Comparison of ENCODE assay signal across 8 cellular contexts in genomic region chr2:208254118-208254870, GRCh38. TPM values are rescaled to one million over a fixed set of nuclear protein-coding genes. Genes with fewer than 3 reads are reported as not detected.
DNase-seq lines count a peak whose midpoint lies in the region; ATAC-seq, FAIRE-seq and TF ChIP-seq lines count a peak whose summit lies in the region.

No MANE protein-coding gene starts in this region.

- H3K27me3 Mint-ChIP-seq in activated naive CD8-positive, alpha-beta T cell = no peaks in the 10 kb centered on the region

- ATAC-seq in Right ventricle myocardium inferior = peak; percentile 84

- H3K36me3 Mint-ChIP-seq in activated naive CD8-positive, alpha-beta T cell = no peaks in the 10 kb centered on the region

- intact Hi-C loops in Right ventricle myocardium inferior (cut with DNase I) = loop anchor here (1.0 kb wide), 1 partner anchor 12 kb away; the partner anchor contains the start of gene PIKFYVE
- intact Hi-C loops in tibial artery (cut with DNase I; ENCODE audit: low total_unique reads) = loop anchor here (10.0 kb wide), 1 partner anchor 79 kb away; no protein-coding TSS in a partner anchor

- no peak overlapping the region for H3K9ac ChIP-seq in parathyroid adenoma

- peak overlapping the region; percentile 92 for H3K4me3 ChIP-seq in parathyroid adenoma (ENCODE audit: low read depth, low read length)
- H3K4me3 ChIP-seq in tibial artery = peak overlapping the region; percentile 78 to 86

- H3K4me2 ChIP-seq in parathyroid adenoma (ENCODE audit: low read length) = peak overlapping the region; percentile 78

- TF ChIP-seq CTCF in LNCAP (IDR thresholded peaks at IDR 0.05) = peak; percentile 68
- TF ChIP-seq CTCF in parathyroid adenoma (IDR thresholded peaks at IDR 0.05) = peak; percentile 71
- peak; percentile 72 to 88 for TF ChIP-seq CTCF in tibial artery (IDR thresholded peaks at IDR 0.05)

- H3K27me3 ChIP-seq in parathyroid adenoma (ENCODE audit: control insufficient read depth, insufficient read depth, low read length) (no peaks in the 10 kb centered on the region), tibial artery (no peaks in the 10 kb centered on the region)

- peaks cover 28% of the 10 kb centered on the region for H3K4me1 Mint-ChIP-seq in activated naive CD8-positive, alpha-beta T cell (ENCODE audit: low read depth)

- H3K9me3 Mint-ChIP-seq in activated naive CD8-positive, alpha-beta T cell (ENCODE audit: low read depth) = no peaks in the 10 kb centered on the region

- FAIRE-seq in H54 (lab: Jason Lieb, UNC) = peak; percentile 83

- peaks cover 11% of the 10 kb centered on the region for H3K4me1 ChIP-seq in parathyroid adenoma
- H3K4me1 ChIP-seq in tibial artery = peaks cover 0 to 21% (median 18%) of the 10 kb centered on the region in 4 donors

- peak overlapping the region; percentile 76 for H3K27ac ChIP-seq in parathyroid adenoma
- peak overlapping the region; percentile 71 to 77 for H3K27ac ChIP-seq in tibial artery

- H3K36me3 ChIP-seq in parathyroid adenoma (ENCODE audit: control insufficient read depth, insufficient read depth, low read length) (no peaks in the 10 kb centered on the region), tibial artery (peaks cover 0 to 10% (median 3%) of the 10 kb centered on the region in 3 donors)

- no peak for TF ChIP-seq POLR2A in H54 (IDR thresholded peaks at IDR 0.05; ENCODE audit: low read depth, low read length)

- H3K4me3 Mint-ChIP-seq in activated naive CD8-positive, alpha-beta T cell = peak overlapping the region; percentile 98

- peak overlapping the region; percentile 84 for H2AFZ ChIP-seq in parathyroid adenoma

- peak overlapping the region; percentile 58 for H3K27ac Mint-ChIP-seq in activated naive CD8-positive, alpha-beta T cell

- H3K9me3 ChIP-seq in parathyroid adenoma (ENCODE audit: control insufficient read depth, low read length) = no peaks in the 10 kb centered on the region
- no peaks in the 10 kb centered on the region for H3K9me3 ChIP-seq in tibial artery

- no peaks in the 10 kb centered on the region for H3K79me2 ChIP-seq in parathyroid adenoma

- DNase-seq in GF-D8 (lab: John Stamatoyannopoulos, UW) (peak; percentile 60), H54 (ENCODE audit: insufficient read length, low spot score) (peak; percentile 69), SK-N-DZ (ENCODE audit: low spot score) (peak; percentile 84), Right ventricle myocardium inferior (ENCODE audit: missing footprints) (peak; percentile 92), tibial artery (peak; percentile 77 to 89)

RNA-seq across cellular contexts. Expression of gene IDH1, which starts 0.6 kb away (rescaled TPM):
- polyA plus RNA-seq in SK-N-DZ (2014; cell fraction: cytosol; rRNA removed) = 123 and 130 TPM in 2 replicates
- 64.9 and 71.1 TPM in 2 replicates for polyA plus RNA-seq in SK-N-DZ (2014; cell fraction: nucleus; rRNA removed)
- 52.4 TPM for total RNA-seq in Right ventricle myocardium inferior

RNA-seq across cellular contexts. Expression of gene PIKFYVE, which starts 11.8 kb away (rescaled TPM):
- polyA plus RNA-seq in SK-N-DZ (2014; cell fraction: cytosol; rRNA removed) = 10.3 and 12.3 TPM in 2 replicates
- 8.8 and 12.3 TPM in 2 replicates for polyA plus RNA-seq in SK-N-DZ (2014; cell fraction: nucleus; rRNA removed)
- 14.8 TPM for total RNA-seq in Right ventricle myocardium inferior

Comparison
In these comparisons a context has a peak if more than half of its experiments do, and no peak if none do; other contexts are left out.
1. Peak in every context shown above with its lines: DNase-seq, ATAC-seq, H3K4me3 ChIP-seq and H3K27ac ChIP-seq.